In genomic region chr10:104351919-104352318, GRCh38 we compare ENCODE assay signal across 12 cellular contexts. TPM values are rescaled to one million over a fixed set of nuclear protein-coding genes. Genes with fewer than 3 reads are reported as not detected.
A peak's percentile ranks its signal among the peaks of the same experiment; 100 is the strongest.
DNase-seq lines count a peak whose midpoint lies in the region; ATAC-seq, FAIRE-seq and TF ChIP-seq lines count a peak whose summit lies in the region.
"Had no signal": no experiment of that assay in that cellular context is flagged by ENCODE, and none has a peak within 500 bp of the region (broad histone marks: within the 10 kb centered on the region; RNA-seq: fewer than 3 reads in every experiment).

No MANE protein-coding gene starts in this region.

- H2BK5ac ChIP-seq in IMR-90 (ENCODE audit: low read depth, low read length, poor library complexity, severe bottlenecking): no peak overlapping the region

- H4K91ac ChIP-seq in IMR-90 (ENCODE audit: insufficient read depth, low read depth, low read length): no peak overlapping the region

- H3K56ac ChIP-seq in IMR-90 (ENCODE audit: extremely low read depth, insufficient read depth, low read length): no peak overlapping the region

- CTCF ChIA-PET in IMR-90 (lab: Yijun Ruan, JAX): interaction anchor here (1.4 to 2.1 kb wide), 6 partner anchors 46 to 78 kb away, joined by 3 to 17 read pairs (median 8); no protein-coding TSS in a partner anchor
- CTCF ChIA-PET in K562 (lab: Yijun Ruan, JAX; ENCODE audit: low intra/inter-chr PET ratio): interaction anchor here (1.2 to 7.1 kb wide), 2 partner anchors 61 to 77 kb away, joined by 3 to 63 read pairs; no protein-coding TSS in a partner anchor

- FAIRE-seq in K562 (lab: Jason Lieb, UNC) (no peak), urothelium cell line (lab: Jason Lieb, UNC) (no peak)

- peak overlapping the region in 10 of 11 experiments; percentile 28 to 84 (median 70); a peak in 13 of 22 replicates for H3K9ac ChIP-seq in BLaER1 treated with 17β-estradiol and CSF1 and Interleukin-3, amounts not matched to agents 10 nM and 100 nM
- no peak overlapping the region for H3K9ac ChIP-seq in IMR-90 (ENCODE audit: low read depth, low read length)
- H3K9ac ChIP-seq in K562 (ENCODE audit: insufficient read depth in 1 of 2, low read depth in 2 of 2, low read length in 2 of 2): no peak overlapping the region

- peaks cover 37 to 76% (median 71%) of the 10 kb centered on the region in 10 experiments for H3K4me1 ChIP-seq in BLaER1 treated with 17β-estradiol and CSF1 and Interleukin-3, amounts not matched to agents 10 nM and 100 nM
- peaks cover 7% of the 10 kb centered on the region; the same call in 1 of the 2 replicates for H3K4me1 ChIP-seq in IMR-90 (ENCODE audit: control insufficient read depth, insufficient read depth, low read length)
- peaks cover 5 to 38% of the 10 kb centered on the region in 2 experiments for H3K4me1 ChIP-seq in K562 (replicated peaks in 1 of 2; ENCODE audit: control insufficient read depth in 2 of 2, insufficient read depth in 2 of 2, low read length in 2 of 2)

- no peak for TF ChIP-seq RAD21 in IMR-90 (IDR thresholded peaks at IDR 0.05; ENCODE audit: low read length)
- TF ChIP-seq RAD21 in K562 (CRISPR knock-in tag; conservative IDR thresholded peaks at IDR 0.05 in 1 of 2, IDR thresholded peaks at IDR 0.05 in 1 of 2): no peak

- DNase-seq in IMR-90: no peak
- DNase-seq in K562 (ENCODE audit: extremely low read depth in 1 of 4, low spot score in 3 of 4): no peak
- DNase-seq in MG63: no peak
- no peak for DNase-seq in NCI-H446 treated with DMSO at 0.1 percent for 48 hours (lab: John Stamatoyannopoulos, UW)
- no peak for DNase-seq in urothelium cell line (ENCODE audit: low spot score)
- DNase-seq: activated effector memory CD4-positive, alpha-beta T cell treated with Interleukin-2 at 50 U/mL for 16 hours; NCI-H187 treated with DMSO at 0.1 percent for 48 hours; SW 1271 had no signal

- H3K27me3 ChIP-seq in BLaER1 treated with 17β-estradiol and CSF1 and Interleukin-3, amounts not matched to agents 10 nM and 100 nM: no peaks in the 10 kb centered on the region
- peaks cover 3% of the 10 kb centered on the region; the same call in 1 of the 2 replicates for H3K27me3 ChIP-seq in IMR-90 (ENCODE audit: control insufficient read depth, insufficient read depth, low read length)
- no peaks in the 10 kb centered on the region for H3K27me3 ChIP-seq in K562 (ENCODE audit: control insufficient read depth in 2 of 2, insufficient read depth in 2 of 2, low read length in 2 of 2)
- no peaks in the 10 kb centered on the region; the same call in 1 of the 2 replicates for H3K27me3 ChIP-seq in MG63

- no peaks in the 10 kb centered on the region; a peak in 1 of 4 replicates for H3K79me1 ChIP-seq in IMR-90 (ENCODE audit: low read depth in 1 of 2, low read length in 2 of 2)

- H2AFZ ChIP-seq in IMR-90 (replicated peaks; ENCODE audit: low read length, poor library complexity): no peak overlapping the region
- H2AFZ ChIP-seq in K562 (ENCODE audit: low read depth, low read length): no peak overlapping the region

- H3K36me3 ChIP-seq in BLaER1 treated with 17β-estradiol and CSF1 and Interleukin-3, amounts not matched to agents 10 nM and 100 nM: no peaks in the 10 kb centered on the region
- H3K36me3 ChIP-seq in IMR-90 (ENCODE audit: control insufficient read depth, insufficient read depth, low read length) (no peaks in the 10 kb centered on the region), K562 (ENCODE audit: control insufficient read depth, insufficient read depth, low read length) (no peaks in the 10 kb centered on the region; the same call in 2 of the 3 replicates), MG63 (no peaks in the 10 kb centered on the region)

- H2AK5ac ChIP-seq in IMR-90 (ENCODE audit: low read depth, low read length): no peak overlapping the region

- intact Hi-C loops in IMR-90 (cut with micrococcal nuclease): loop anchor here (5.0 kb wide), 2 partner anchors 230 to 465 kb away; partner anchors contain the start of gene SFR1
- intact Hi-C loops in K562 (cut with micrococcal nuclease): loop anchor here (5.0 kb wide), 3 partner anchors 230 to 465 kb away; partner anchors contain the start of gene SFR1

- WGBS in IMR-90 (ENCODE audit: extremely low coverage in 2 of 2, insufficient read length in 1 of 2), 2 experiments: no CpG with 5 or more reads among the region's 1 CpG
- 93% methylated on average over 1 of the region's 1 CpG for WGBS in K562 (ENCODE audit: insufficient coverage, low coverage, missing lambda C conversion rate)

- H3K14ac ChIP-seq in IMR-90 (replicated peaks; ENCODE audit: low read depth, low read length): no peak overlapping the region

- no peaks in the 10 kb centered on the region for H3K9me3 ChIP-seq in BLaER1 treated with 17β-estradiol and CSF1 and Interleukin-3, amounts not matched to agents 10 nM and 100 nM (replicated peaks in 1 of 11)
- no peaks in the 10 kb centered on the region for H3K9me3 ChIP-seq in IMR-90 (ENCODE audit: control insufficient read depth, insufficient read depth, low read length)
- no peaks in the 10 kb centered on the region for H3K9me3 ChIP-seq in K562 (replicated peaks; ENCODE audit: control insufficient read depth, insufficient read depth, low read depth, low read length)
- no peaks in the 10 kb centered on the region for H3K9me3 ChIP-seq in MG63

- H3K4ac ChIP-seq in IMR-90 (ENCODE audit: low read depth, low read length): no peak overlapping the region

- no peak overlapping the region for H2BK20ac ChIP-seq in IMR-90 (ENCODE audit: low read depth, low read length)

- peaks cover 3% of the 10 kb centered on the region; the same call in 2 of the 3 replicates for H3K79me2 ChIP-seq in K562 (ENCODE audit: control insufficient read depth, insufficient read depth, low read length)

- TF ChIP-seq POLR2A in IMR-90 (IDR thresholded peaks at IDR 0.05; ENCODE audit: low read depth, low read length): no peak
- TF ChIP-seq POLR2A in K562 (conservative IDR thresholded peaks at IDR 0.05): no peak

- POLR2A ChIA-PET in IMR-90 (lab: Charles Lee; ENCODE audit: unreplicated experiment) (no interaction called here), K562 (lab: Yijun Ruan, JAX) (interaction anchor here (1.0 to 3.0 kb wide), 2 partner anchors 18 to 46 kb away, joined by 3 to 9 read pairs; no protein-coding TSS in a partner anchor)

- TF ChIP-seq CTCF in IMR-90 (conservative IDR thresholded peaks at IDR 0.05; ENCODE audit: low read depth, low read length): no peak
- no peak for TF ChIP-seq CTCF in K562 (IDR thresholded peaks at IDR 0.05 in 2 of 3, conservative IDR thresholded peaks at IDR 0.05 in 1 of 3; ENCODE audit: insufficient read depth in 2 of 3, low read depth in 1 of 3, low read length in 3 of 3)

- H2BK120ac ChIP-seq in IMR-90 (ENCODE audit: low read depth, low read length): no peak overlapping the region

- ATAC-seq in GM18519 (IDR thresholded peaks at IDR 0.05; ENCODE audit: low FRiP score, unreplicated experiment) (peak; percentile 22), IMR-90 (ENCODE audit: low read depth) (no peak), K562 (no peak), GM21737 (IDR thresholded peaks at IDR 0.05; ENCODE audit: unreplicated experiment) (no peak)

- H3K4me3 ChIP-seq in BLaER1 treated with 17β-estradiol and CSF1 and Interleukin-3, amounts not matched to agents 10 nM and 100 nM: peak overlapping the region in 5 of 10 experiments; percentile 52 to 69 (median 65); a peak in 10 of 20 replicates
- no peak overlapping the region for H3K4me3 ChIP-seq in IMR-90 (ENCODE audit: insufficient read depth, low read depth, low read length)
- H3K4me3 ChIP-seq in K562: no peak overlapping the region
- H3K4me3 ChIP-seq in MG63: no peak overlapping the region

- no TSS peak for BruUV-seq in IMR-90 (replicated peaks; lab: Mats Ljungman, UMichigan)
- BruUV-seq in K562 (replicated peaks; lab: Mats Ljungman, UMichigan): no TSS peak

- no peak overlapping the region for H3K18ac ChIP-seq in IMR-90 (ENCODE audit: low read depth, low read length)

- H3K9me1 ChIP-seq in IMR-90 (ENCODE audit: insufficient read depth, low read length): peaks cover 3% of the 10 kb centered on the region; the same call in 1 of the 2 replicates
- H3K9me1 ChIP-seq in K562 (ENCODE audit: control insufficient read depth, insufficient read depth, low read length): no peaks in the 10 kb centered on the region

- dilution Hi-C loops in IMR-90 (cut with HindIII; ENCODE audit: low sequenced_read_pairs, unreplicated experiment): no loop called here

- in situ Hi-C loops in IMR-90 (cut with MboI; ENCODE audit: low sequenced_read_pairs): no loop called here
- in situ Hi-C loops in K562 (cut with MboI): no loop called here

- no peak overlapping the region; the same call in 1 of the 2 replicates for H3K23ac ChIP-seq in IMR-90 (ENCODE audit: low read depth, low read length)

- H2BK15ac ChIP-seq in IMR-90 (ENCODE audit: low read depth, low read length): peak overlapping the region; percentile 6; the same call in 1 of the 3 replicates

- H2AK9ac ChIP-seq in IMR-90 (replicated peaks; ENCODE audit: low read depth, low read length, poor library complexity): no peak overlapping the region

- peak overlapping the region; percentile 81 to 97 (median 90) for H3K4me2 ChIP-seq in BLaER1 treated with 17β-estradiol and CSF1 and Interleukin-3, amounts not matched to agents 10 nM and 100 nM
- H3K4me2 ChIP-seq in IMR-90 (ENCODE audit: low read depth, low read length) (no peak overlapping the region), K562 (ENCODE audit: insufficient read depth, low read length) (peak overlapping the region; percentile 98)

- no peaks in the 10 kb centered on the region for H4K20me1 ChIP-seq in BLaER1 treated with 17β-estradiol and CSF1 and Interleukin-3, amounts not matched to agents 10 nM and 100 nM
- H4K20me1 ChIP-seq in IMR-90 (ENCODE audit: insufficient read depth, low read length) (no peaks in the 10 kb centered on the region), K562 (replicated peaks; ENCODE audit: control insufficient read depth, insufficient read depth, low read length) (no peaks in the 10 kb centered on the region)

- no peak overlapping the region for H4K8ac ChIP-seq in IMR-90 (ENCODE audit: low read depth in 2 of 2, low read length in 2 of 2)

- H4K5ac ChIP-seq in IMR-90 (ENCODE audit: low read depth, low read length): no peak overlapping the region

- TF ChIP-seq EP300 in K562 (IDR thresholded peaks at IDR 0.05; ENCODE audit: low read length): no peak

- peak overlapping the region; percentile 23 to 97 (median 84); a peak in 21 of 22 replicates for H3K27ac ChIP-seq in BLaER1 treated with 17β-estradiol and CSF1 and Interleukin-3, amounts not matched to agents 10 nM and 100 nM
- H3K27ac ChIP-seq in IMR-90 (ENCODE audit: insufficient read depth, low read length): no peak overlapping the region
- no peak overlapping the region for H3K27ac ChIP-seq in K562 (ENCODE audit: extremely low read depth, low read depth, low read length)

RNA-seq across cellular contexts. Expression of gene CFAP58, which starts 1.7 kb away (rescaled TPM):
- total RNA-seq in IMR-90 (2012; rRNA removed): 0.36 and 0.83 TPM in 2 replicates
- polyA plus RNA-seq in IMR-90 (2012; rRNA removed): 0.57 and 0.72 TPM in 2 replicates
- 0.03 and 0.09 TPM in 2 replicates for polyA plus RNA-seq in IMR-90 (2012; cell fraction: cytosol; rRNA removed)
- 0.14 and 1.3 TPM in 2 replicates for polyA plus RNA-seq in IMR-90 (2012; cell fraction: nucleus; rRNA removed; ENCODE audit: low replicate concordance)
- total RNA-seq in K562 (2011; cell fraction: chromatin; rRNA removed; ENCODE audit: low replicate concordance): 0.30 and 3.4 TPM in 2 replicates
- total RNA-seq in K562 (2011; cell fraction: nucleolus; rRNA removed): 0.33 and 0.92 TPM in 2 replicates
- total RNA-seq in K562 (2011; cell fraction: nucleoplasm; rRNA removed): 1.1 and 1.2 TPM in 2 replicates
- total RNA-seq in K562 (2014; rRNA removed): 0.45 and 2.0 TPM in 2 replicates
- total RNA-seq in K562 (2014; rRNA removed; fragmentation: Illumina TruSeq; extraction: Trizol): 0.98 and 1.2 TPM in 2 replicates
- 0.54 and 0.68 TPM in 2 replicates for total RNA-seq in K562 (2015; rRNA removed; fragmentation: Illumina TruSeq; extraction: Trizol)
- total RNA-seq in K562 (2021): 0.60 and 0.69 TPM in 2 replicates
- 0.62 and 1.2 TPM in 2 replicates for polyA plus RNA-seq in K562 (2011; rRNA removed)
- 0.06 and 0.22 TPM in 2 replicates for polyA plus RNA-seq in K562 (2011; cell fraction: cytosol; rRNA removed)
- polyA plus RNA-seq in K562 (2011; cell fraction: nucleus; rRNA removed): 1.4 and 1.5 TPM in 2 replicates
- polyA plus RNA-seq in K562 (2012): 0.51 and 1.7 TPM in 2 replicates
- 0.71 and 0.72 TPM in 2 replicates for polyA plus RNA-seq in K562 (2014; fragmentation: Illumina TruSeq; extraction: Trizol)
- under 1 TPM; 0.08 to 0.52 TPM for polyA plus RNA-seq in K562 (2014; fragmentation: Nextera tagmentation; extraction: Ambion mirVana)
- polyA plus RNA-seq in K562 (2014; rRNA removed): 0.42 and 1.0 TPM in 2 replicates
- polyA minus RNA-seq in K562 (2011; rRNA and poly(A)+ RNA removed): 0.88 and 1.3 TPM in 2 replicates
- polyA minus RNA-seq in K562 (2011; cell fraction: cytosol; rRNA and poly(A)+ RNA removed): 0.48 and 0.91 TPM in 2 replicates
- polyA minus RNA-seq in K562 (2011; cell fraction: nucleus; rRNA and poly(A)+ RNA removed): 0.40 and 1.3 TPM in 2 replicates
- 0.05 and 0.20 TPM in 2 replicates for total RNA-seq in MG63 (2014; rRNA removed; shearing (Covaris generic); ENCODE audit: low replicate concordance)
- polyA plus RNA-seq: neural cell had no signal

RNA-seq across cellular contexts. Expression of gene ITPRIP, which starts 13.7 kb away (rescaled TPM):
- total RNA-seq in IMR-90 (2012; rRNA removed) (7.2 and 7.5 TPM in 2 replicates), K562 (2014; rRNA removed) (11.1 and 14.2 TPM in 2 replicates), K562 (2014; rRNA removed; fragmentation: Illumina TruSeq; extraction: Trizol) (5.1 and 5.5 TPM in 2 replicates), K562 (2015; rRNA removed; fragmentation: Illumina TruSeq; extraction: Trizol) (5.2 and 5.4 TPM in 2 replicates), K562 (2021) (27.0 and 28.5 TPM in 2 replicates)
- polyA plus RNA-seq in IMR-90 (2012; rRNA removed) (31.9 and 38.1 TPM in 2 replicates), K562 (2011; rRNA removed) (10.9 and 13.3 TPM in 2 replicates), K562 (2014; fragmentation: Illumina TruSeq; extraction: Trizol) (17.8 and 18.5 TPM in 2 replicates), K562 (2014; fragmentation: Nextera tagmentation; extraction: Ambion mirVana) (1 to 10 TPM; 4.4 to 4.9 TPM), K562 (2014; rRNA removed) (12.9 and 15.3 TPM in 2 replicates)
- polyA plus RNA-seq in IMR-90 (2012; cell fraction: cytosol; rRNA removed): 24.7 and 46.9 TPM in 2 replicates
- polyA plus RNA-seq in IMR-90 (2012; cell fraction: nucleus; rRNA removed; ENCODE audit: low replicate concordance): 64.8 and 65.2 TPM in 2 replicates
- total RNA-seq in K562 (2011; cell fraction: chromatin; rRNA removed; ENCODE audit: low replicate concordance): 30.8 and 81.8 TPM in 2 replicates
- total RNA-seq in K562 (2011; cell fraction: nucleolus; rRNA removed): 74.2 and 84.7 TPM in 2 replicates
- 65.3 and 65.6 TPM in 2 replicates for total RNA-seq in K562 (2011; cell fraction: nucleoplasm; rRNA removed)
- 14.2 and 21.9 TPM in 2 replicates for polyA plus RNA-seq in K562 (2011; cell fraction: cytosol; rRNA removed)
- 11.7 and 18.8 TPM in 2 replicates for polyA plus RNA-seq in K562 (2011; cell fraction: nucleus; rRNA removed)
- 14.6 and 21.0 TPM in 2 replicates for polyA plus RNA-seq in K562 (2012)
- polyA minus RNA-seq in K562 (2011; rRNA and poly(A)+ RNA removed): 16.3 and 19.5 TPM in 2 replicates
- polyA minus RNA-seq in K562 (2011; cell fraction: cytosol; rRNA and poly(A)+ RNA removed): 18.0 and 19.1 TPM in 2 replicates
- polyA minus RNA-seq in K562 (2011; cell fraction: nucleus; rRNA and poly(A)+ RNA removed): 20.5 and 25.3 TPM in 2 replicates
- 5.6 and 15.5 TPM in 2 replicates for total RNA-seq in MG63 (2014; rRNA removed; shearing (Covaris generic); ENCODE audit: low replicate concordance)

Comparison
In these comparisons a context has a peak if more than half of its experiments do, and no peak if none do; other contexts are left out.
1. H3K27ac ChIP-seq: peak in BLaER1 treated with 17β-estradiol and CSF1 and Interleukin-3, amounts not matched to agents 10 nM and 100 nM (11 of 11); none in IMR-90 (single experiment) and K562 (single experiment).
2. H3K9ac ChIP-seq: peak in BLaER1 treated with 17β-estradiol and CSF1 and Interleukin-3, amounts not matched to agents 10 nM and 100 nM (10 of 11); none in IMR-90 (single experiment) and K562 (0 of 2).